26 cellular contexts compared by ENCODE assay signal in the genomic region with DNA sequence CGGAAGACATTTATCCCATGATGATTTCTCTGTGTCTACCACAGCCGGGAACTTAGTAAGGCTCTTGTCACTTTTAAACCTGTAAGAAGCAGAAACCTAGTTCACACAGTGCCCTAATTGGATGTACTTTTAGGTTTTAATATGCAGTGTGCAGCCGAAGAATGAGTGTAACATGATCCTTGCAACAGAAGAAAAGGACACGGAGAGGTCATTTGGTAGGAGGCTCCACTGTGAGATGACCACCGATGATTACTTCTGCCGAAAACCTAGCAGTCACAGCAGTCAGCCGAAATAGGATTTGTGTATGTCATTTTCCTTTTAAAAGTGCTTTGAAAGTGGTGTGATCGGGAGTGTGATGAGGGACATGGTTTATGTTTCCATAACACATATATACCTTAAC.
"Had no signal": no experiment of that assay in that cellular context is flagged by ENCODE, and none has a peak within 500 bp of the region (broad histone marks: within the 10 kb centered on the region; RNA-seq: fewer than 3 reads in every experiment).

No MANE protein-coding gene starts in this region.

- H3K36me3 ChIP-seq: MG63 had no signal

- H3K4me3 ChIP-seq: MG63, SK-N-MC had no signal

- DNase-seq: activated B cell treated with CpG ODN at 0.5 μM for 24 hours; activated CD4-positive, alpha-beta memory T cell treated with anti-CD3 and anti-CD28 coated beads for 36 hours; activated CD4-positive, alpha-beta T cell treated with anti-CD3 and anti-CD28 coated beads for 1 hour; activated CD4-positive, alpha-beta T cell treated with anti-CD3 and anti-CD28 coated beads, Interleukin-2, amount 10 ng/mL, durations not matched to agents 7 days and 5 days; activated CD8-positive, alpha-beta memory T cell treated with anti-CD3 and anti-CD28 coated beads for 24 hours; activated effector memory CD4-positive, alpha-beta T cell treated with anti-CD3 and anti-CD28 coated beads, Interleukin-2, amount 50 U/mL, for 16 hours; activated naive CD4-positive, alpha-beta T cell treated with Interleukin-2 at 50 U/mL for 16 hours; activated naive CD8-positive, alpha-beta T cell treated with anti-CD3 and anti-CD28 coated beads, Interleukin-2, amount 50 U/mL, for 24 hours; activated T-cell treated with anti-CD3 and anti-CD28 coated beads, Interleukin-2, amount 50 U/mL, for 4 hours; amniotic stem cell; MG63; MV-4-11; NCI-H1092 treated with DMSO at 0.1 percent for 48 hours; NCI-H1417 treated with DMSO at 0.1 percent for 48 hours; NCI-H1694 treated with DMSO at 0.1 percent for 48 hours; NCI-H2081; NCI-H69; OCI-M1; RPMI8226; T-cell; T-helper 2 cell; T1000 had no signal

- H3K27me3 ChIP-seq: MG63 had no signal

- H3K9me3 ChIP-seq: MG63 had no signal

- ATAC-seq: activated naive CD4-positive, alpha-beta T cell treated with anti-CD3 and anti-CD28 coated beads, Interleukin-2, amount 50 U/mL, for 72 hours; activated naive CD8-positive, alpha-beta T cell treated with anti-CD3 and anti-CD28 coated beads, Interleukin-2, amount 50 U/mL, for 24 hours; activated T-cell treated with anti-CD3 and anti-CD28 coated beads, Interleukin-2, amount 50 U/mL, for 4 hours; Panc1; Right ventricle myocardium inferior; T-cell had no signal

- H3K27ac ChIP-seq: SK-N-MC had no signal
